In the genomic region with DNA sequence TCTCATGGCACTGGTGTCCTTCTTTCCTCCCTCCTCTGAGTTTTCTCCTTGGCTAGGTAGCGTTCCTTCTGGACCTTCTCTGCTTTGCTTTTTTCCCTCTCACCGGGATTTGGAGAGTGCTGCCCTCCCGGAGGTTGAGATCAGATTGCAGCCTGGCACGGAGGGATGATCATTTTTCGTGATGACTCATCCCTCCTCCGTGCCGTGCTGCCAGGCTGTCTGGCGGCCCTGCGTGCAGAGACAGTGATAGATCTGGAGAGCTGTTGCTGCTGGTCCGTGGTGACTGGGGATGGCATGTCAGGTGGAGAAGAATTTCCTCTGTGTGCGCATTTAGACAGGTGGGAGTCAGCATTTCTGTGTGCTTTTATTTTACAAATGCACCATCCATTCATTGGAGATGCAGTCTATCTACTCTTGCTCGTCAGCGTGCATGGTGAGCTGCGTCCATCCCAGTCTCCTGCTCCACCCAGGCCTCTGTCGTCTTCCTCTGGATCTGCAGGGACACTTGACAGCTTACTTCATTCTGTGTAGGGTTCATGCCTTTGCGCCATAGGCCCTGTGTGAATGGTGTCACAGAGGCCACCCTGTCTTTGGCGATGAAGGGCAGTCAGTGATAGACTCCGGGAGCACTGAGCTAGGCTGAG, we compare ENCODE assay signal across 9 cellular contexts.
DNase-seq lines count a peak whose midpoint lies in the region; ATAC-seq, FAIRE-seq and TF ChIP-seq lines count a peak whose summit lies in the region.
"Had no signal": no experiment of that assay in that cellular context is flagged by ENCODE, and none has a peak within 500 bp of the region (broad histone marks: within the 10 kb centered on the region; RNA-seq: fewer than 3 reads in every experiment).

No MANE protein-coding gene starts in this region.

- H3K4me2 ChIP-seq in GM23248 (ENCODE audit: unreplicated experiment): peak overlapping the region; percentile 31

- WGBS in GM23248 (ENCODE audit: low coverage in 1 of 2, low lambda C conversion rate in 2 of 2, missing lambda C conversion rate in 2 of 2), 2 experiments: 28 to 32% methylated on average over 17 to 18 of the region's 18 CpGs
- WGBS in psoas muscle, 3 donors: 32 to 41% (median 38%) methylated on average over 18 of the region's 18 CpGs
- 24 to 42% methylated on average over 9 to 14 of the region's 18 CpGs for WGBS in esophagus squamous epithelium, 2 donors

- intact Hi-C loops in psoas muscle (cut with DNase I): no loop called here
- intact Hi-C loops in esophagus squamous epithelium (cut with DNase I): no loop called here

- H3K27me3 ChIP-seq in GM23248 (replicated peaks; ENCODE audit: insufficient read depth) (no peaks in the 10 kb centered on the region), bronchial epithelial cell (ENCODE audit: control insufficient read depth, insufficient read depth, low read length) (no peaks in the 10 kb centered on the region), psoas muscle (ENCODE audit: insufficient read depth in 3 of 3, low read length in 2 of 3) (peaks cover 0 to 12% (median 0%) of the 10 kb centered on the region in 3 donors), esophagus squamous epithelium (peaks cover 0 to 19% (median 0%) of the 10 kb centered on the region in 4 donors)

- no peak for TF ChIP-seq POLR2A in esophagus squamous epithelium (IDR thresholded peaks at IDR 0.05)

- no peak for TF ChIP-seq CTCF in bronchial epithelial cell (IDR thresholded peaks at IDR 0.05; ENCODE audit: insufficient read depth, low read length, severe bottlenecking)
- TF ChIP-seq CTCF in psoas muscle (IDR thresholded peaks at IDR 0.05): peak; percentile 4
- no peak for TF ChIP-seq CTCF in esophagus squamous epithelium (IDR thresholded peaks at IDR 0.05)

- peak; percentile 90 for DNase-seq in GM23248
- DNase-seq in NCI-H2196 (lab: John Stamatoyannopoulos, UW; ENCODE audit: unreplicated experiment): peak; percentile 83
- DNase-seq in bronchial epithelial cell (ENCODE audit: low read depth): peak; percentile 19
- DNase-seq in psoas muscle: peak in 1 of 2 donors; percentile 28
- DNase-seq in esophagus squamous epithelium (lab: John Stamatoyannopoulos, UW): no peak
- no peak for DNase-seq in HUDEP-2 (lab: John Stamatoyannopoulos, UW; ENCODE audit: unreplicated experiment in 76 of 76)
- DNase-seq: activated effector memory CD4-positive, alpha-beta T cell treated with anti-CD3 and anti-CD28 coated beads, Interleukin-2, amount 50 U/mL, for 16 hours; NCI-H774 had no signal

- no peaks in the 10 kb centered on the region for H3K79me2 ChIP-seq in GM23248 (ENCODE audit: insufficient read depth)

- in situ Hi-C loops in GM23248 (cut with MboI): no loop called here

- no peak overlapping the region for H2AFZ ChIP-seq in GM23248

- FAIRE-seq in bronchial epithelial cell (lab: Jason Lieb, UNC): no peak

- no peaks in the 10 kb centered on the region for H3K36me3 ChIP-seq in GM23248 (ENCODE audit: low read depth)
- no peaks in the 10 kb centered on the region for H3K36me3 ChIP-seq in bronchial epithelial cell (ENCODE audit: control insufficient read depth, insufficient read depth, low read length)
- no peaks in the 10 kb centered on the region for H3K36me3 ChIP-seq in psoas muscle (ENCODE audit: insufficient read depth in 1 of 2, low read depth in 1 of 2)
- H3K36me3 ChIP-seq in esophagus squamous epithelium: no peaks in the 10 kb centered on the region

- H3K4me3 ChIP-seq in GM23248 (no peak overlapping the region), bronchial epithelial cell (ENCODE audit: low read depth, low read length) (no peak overlapping the region), psoas muscle (peak overlapping the region; percentile 28), esophagus squamous epithelium (no peak overlapping the region)

- no peaks in the 10 kb centered on the region for H3F3A ChIP-seq in GM23248 (ENCODE audit: insufficient read depth)

- no peaks in the 10 kb centered on the region for H3K9me3 ChIP-seq in GM23248 (ENCODE audit: low read depth)
- no peaks in the 10 kb centered on the region for H3K9me3 ChIP-seq in psoas muscle
- H3K9me3 ChIP-seq in esophagus squamous epithelium: no peaks in the 10 kb centered on the region

- H4K20me1 ChIP-seq in GM23248 (ENCODE audit: insufficient read depth): no peaks in the 10 kb centered on the region

- ATAC-seq in psoas muscle: peak; percentile 78 to 96 (median 84)
- ATAC-seq in GM19397 (IDR thresholded peaks at IDR 0.05; ENCODE audit: unreplicated experiment): no peak

- no peak overlapping the region for H3K9ac ChIP-seq in GM23248

- peaks cover 3% of the 10 kb centered on the region; the same call in 1 of the 2 replicates for H3K4me1 ChIP-seq in GM23248 (ENCODE audit: insufficient read depth)
- H3K4me1 ChIP-seq in psoas muscle: peaks cover 9% of the 10 kb centered on the region
- H3K4me1 ChIP-seq in esophagus squamous epithelium: peaks cover 0 to 11% (median 0%) of the 10 kb centered on the region in 3 donors

- no peak overlapping the region for H3K27ac ChIP-seq in GM23248
- H3K27ac ChIP-seq in psoas muscle: no peak overlapping the region
- H3K27ac ChIP-seq in esophagus squamous epithelium: no peak overlapping the region

- H3K9me2 ChIP-seq in GM23248 (ENCODE audit: insufficient read depth): no peaks in the 10 kb centered on the region

Comparison
In these comparisons a context has a peak if more than half of its experiments do, and no peak if none do; other contexts are left out.
1. DNase-seq: peak in GM23248 (single experiment), NCI-H2196 (single experiment) and bronchial epithelial cell (single experiment); none in esophagus squamous epithelium (single experiment) and HUDEP-2 (0 of 76).